Comparison of ENCODE assay signal across 8 cellular contexts in the genomic region with DNA sequence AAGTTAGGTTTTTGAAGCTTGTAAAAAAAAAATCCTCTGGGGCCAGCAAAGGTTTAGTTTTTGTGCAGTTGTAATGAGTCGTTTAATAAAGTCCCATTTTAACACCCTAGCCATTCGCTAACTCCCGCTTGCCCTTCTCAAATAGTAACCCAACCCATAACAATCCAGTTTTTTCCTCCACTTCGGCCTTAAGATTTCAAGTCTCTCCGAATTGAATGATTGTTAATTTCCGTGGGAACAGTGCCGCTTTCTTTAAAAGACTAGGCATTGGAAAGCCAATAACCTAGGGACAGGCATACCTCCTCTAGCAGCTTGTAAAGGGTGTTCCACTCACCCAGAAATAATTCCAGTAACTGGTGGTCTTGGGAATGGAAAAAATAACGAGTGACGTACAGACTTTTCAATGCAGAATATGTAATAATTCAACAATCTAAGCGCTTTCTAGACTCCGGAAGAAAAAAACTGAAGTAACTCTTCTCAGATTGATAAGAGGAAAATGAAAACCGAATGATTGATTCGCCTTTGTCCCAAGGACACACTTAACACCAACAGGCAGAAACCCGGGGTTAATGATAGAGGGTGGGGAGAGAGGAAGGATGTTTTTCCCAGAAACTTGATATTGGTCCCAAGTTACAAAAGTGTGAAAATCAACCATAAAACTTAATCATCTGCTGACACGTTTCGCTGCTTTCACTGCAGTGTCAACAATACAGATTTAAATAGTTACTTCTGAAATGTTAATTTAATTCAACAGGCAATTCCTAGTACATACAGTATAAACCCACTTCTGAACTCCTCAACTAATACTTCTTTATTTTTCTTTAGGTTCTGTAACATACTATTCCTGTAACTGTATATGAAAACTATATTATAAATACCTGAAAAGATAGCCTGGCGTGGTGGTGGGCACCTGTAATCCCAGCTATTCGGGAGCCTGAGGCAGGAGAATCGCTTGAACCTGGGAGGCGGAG. TPM values are rescaled to one million over a fixed set of nuclear protein-coding genes. Genes with fewer than 3 reads are reported as not detected.
DNase-seq lines count a peak whose midpoint lies in the region; ATAC-seq and TF ChIP-seq lines count a peak whose summit lies in the region.

No MANE protein-coding gene starts in this region.

- TF ChIP-seq CTCF in ascending aorta (IDR thresholded peaks at IDR 0.05) (no peak), lung (IDR thresholded peaks at IDR 0.05; ENCODE audit: control extremely low read depth, extremely low read depth) (no peak), type B pancreatic cell (conservative IDR thresholded peaks at IDR 0.05) (no peak)

- H3K36me3 Mint-ChIP-seq in activated naive CD4-positive, alpha-beta T cell treated with anti-CD3 and anti-CD28 coated beads, Interleukin-2, amount 50 U/mL, for 24 hours = peaks cover 4% of the 10 kb centered on the region
- peaks cover 12% of the 10 kb centered on the region for H3K36me3 Mint-ChIP-seq in type B pancreatic cell

- no peaks in the 10 kb centered on the region for H3K27me3 Mint-ChIP-seq in activated naive CD4-positive, alpha-beta T cell treated with anti-CD3 and anti-CD28 coated beads, Interleukin-2, amount 50 U/mL, for 24 hours
- H3K27me3 Mint-ChIP-seq in type B pancreatic cell = peaks cover 7% of the 10 kb centered on the region

- H3K4me3 ChIP-seq in ascending aorta = peak overlapping the region; percentile 86 to 91
- H3K4me3 ChIP-seq in lung = peak overlapping the region; percentile 36

- H3K4me3 Mint-ChIP-seq in activated naive CD4-positive, alpha-beta T cell treated with anti-CD3 and anti-CD28 coated beads, Interleukin-2, amount 50 U/mL, for 24 hours = peak overlapping the region; percentile 97
- peak overlapping the region; percentile 96 for H3K4me3 Mint-ChIP-seq in type B pancreatic cell

- intact Hi-C loops in ascending aorta (cut with DNase I) = loop anchor here (1.0 to 10.0 kb wide), 5 partner anchors 44 to 1946 kb away; partner anchors contain the start of genes AMN1, BICD1, CAPRIN2 and ERGIC2

- no peak for ATAC-seq in lung (ENCODE audit: insufficient read depth, low FRiP score)
- no peak for ATAC-seq in HG02759 (IDR thresholded peaks at IDR 0.05; ENCODE audit: unreplicated experiment)

- no peaks in the 10 kb centered on the region for H3K9me3 Mint-ChIP-seq in activated naive CD4-positive, alpha-beta T cell treated with anti-CD3 and anti-CD28 coated beads, Interleukin-2, amount 50 U/mL, for 24 hours
- no peaks in the 10 kb centered on the region for H3K9me3 Mint-ChIP-seq in type B pancreatic cell

- no peaks in the 10 kb centered on the region for H3K27me3 ChIP-seq in ascending aorta
- H3K27me3 ChIP-seq in lung (ENCODE audit: control insufficient read depth, insufficient read depth) = no peaks in the 10 kb centered on the region

- H3K9me3 ChIP-seq in ascending aorta (no peaks in the 10 kb centered on the region), lung (ENCODE audit: control insufficient read depth in 2 of 2, insufficient read depth in 1 of 2, low read length in 1 of 2) (no peaks in the 10 kb centered on the region)

- H3K27ac ChIP-seq in ascending aorta (peak overlapping the region; percentile 71 to 81), lung (ENCODE audit: low read depth in 1 of 2, low read length in 1 of 2) (peak overlapping the region; percentile 48 to 79)

- H3K4me1 ChIP-seq in ascending aorta (no peaks in the 10 kb centered on the region), lung (ENCODE audit: control insufficient read depth in 2 of 2, insufficient read depth in 2 of 2, low read length in 2 of 2) (peaks cover 0 to 5% of the 10 kb centered on the region in 2 donors)

- no peak for DNase-seq in activated naive CD4-positive, alpha-beta T cell (lab: John Stamatoyannopoulos, UW)
- DNase-seq in ascending aorta (ENCODE audit: low spot score in 2 of 2) (no peak), lung (ENCODE audit: low spot score) (no peak), type B pancreatic cell (ENCODE audit: extremely low spot score, unreplicated experiment) (no peak), NCI-H345 treated with DMSO at 0.1 percent for 48 hours (lab: John Stamatoyannopoulos, UW; ENCODE audit: unreplicated experiment) (no peak), T1000 (lab: John Stamatoyannopoulos, UW) (no peak)

- 48 to 66% methylated on average over 20 of the region's 20 CpGs for WGBS in lung, 2 donors

- H3K36me3 ChIP-seq in ascending aorta = no peaks in the 10 kb centered on the region
- H3K36me3 ChIP-seq in lung (ENCODE audit: control insufficient read depth in 2 of 2, insufficient read depth in 2 of 2, low read length in 2 of 2) = no peaks in the 10 kb centered on the region

- H3K4me1 Mint-ChIP-seq in activated naive CD4-positive, alpha-beta T cell treated with anti-CD3 and anti-CD28 coated beads, Interleukin-2, amount 50 U/mL, for 24 hours = peaks cover 24% of the 10 kb centered on the region
- peaks cover 12% of the 10 kb centered on the region for H3K4me1 Mint-ChIP-seq in type B pancreatic cell (ENCODE audit: unreplicated experiment)

- peak overlapping the region; percentile 24 for H3K27ac Mint-ChIP-seq in activated naive CD4-positive, alpha-beta T cell treated with anti-CD3 and anti-CD28 coated beads, Interleukin-2, amount 50 U/mL, for 24 hours
- peak overlapping the region; percentile 98 for H3K27ac Mint-ChIP-seq in type B pancreatic cell

RNA-seq across cellular contexts. Expression of gene SINHCAF, which starts 1.0 kb away (rescaled TPM):
- total RNA-seq in ascending aorta (10.9 TPM), lung (10 to 100 TPM; 40.8 to 67.0 TPM), type B pancreatic cell (ENCODE audit: low replicate concordance) (154 and 285 TPM in 2 replicates)
- 10 to 100 TPM; 23.4 to 26.8 TPM for polyA plus RNA-seq in lung
